In the genomic region with DNA sequence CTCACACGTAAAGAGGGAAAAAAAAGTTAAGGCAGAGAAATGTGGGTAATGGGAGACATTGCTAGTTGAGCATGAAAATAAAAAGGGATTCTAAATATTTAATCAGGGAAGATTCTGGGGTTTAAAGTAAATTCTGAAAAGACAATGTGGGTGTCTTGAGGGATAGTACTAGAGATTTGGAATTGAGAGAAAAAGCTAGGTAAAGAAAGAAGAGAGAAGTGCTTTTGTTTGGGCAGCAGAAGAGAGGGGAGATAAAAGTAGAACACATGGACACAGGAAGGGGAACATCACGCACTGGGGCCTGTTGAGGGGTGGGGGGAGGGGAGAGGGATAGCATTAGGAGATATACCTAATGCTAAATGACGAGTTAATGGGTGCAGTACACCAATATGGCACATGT, we compare ENCODE assay signal across 18 cellular contexts. TPM values are rescaled to one million over a fixed set of nuclear protein-coding genes. Genes with fewer than 3 reads are reported as not detected.
DNase-seq lines count a peak whose midpoint lies in the region; ATAC-seq and TF ChIP-seq lines count a peak whose summit lies in the region.
"Had no signal": no experiment of that assay in that cellular context is flagged by ENCODE, and none has a peak within 500 bp of the region (broad histone marks: within the 10 kb centered on the region; RNA-seq: fewer than 3 reads in every experiment).

No MANE protein-coding gene starts in this region.

- no peaks in the 10 kb centered on the region for H3K36me3 ChIP-seq in naive thymus-derived CD4-positive, alpha-beta T cell (ENCODE audit: control insufficient read depth in 2 of 3, insufficient read depth in 3 of 3, low read length in 3 of 3)
- H3K36me3 ChIP-seq: prostate gland, SJCRH30 had no signal

- CTCF ChIA-PET in activated CD8-positive, alpha-beta T cell treated with anti-CD3 and anti-CD28 coated beads for 36 hours (lab: Charles Lee), result interaction anchor here (1.2 to 3.1 kb wide), 7 partner anchors 9 to 195 kb away, joined by 3 to 12 read pairs (median 6); a partner anchor contains a TSS
- CTCF ChIA-PET in naive thymus-derived CD4-positive, alpha-beta T cell (lab: Charles Lee), result no interaction called here
- CTCF ChIA-PET in activated CD4-positive, alpha-beta memory T cell treated with anti-CD3 and anti-CD28 coated beads, Interleukin-2, amount 10 ng/mL, durations not matched to agents 7 days and 5 days (lab: Charles Lee), result interaction anchor here (1.0 to 2.4 kb wide), 2 partner anchors 8 kb away, joined by 4 to 18 read pairs; no protein-coding TSS in a partner anchor

- POLR2A ChIA-PET in activated CD8-positive, alpha-beta T cell treated with anti-CD3 and anti-CD28 coated beads for 36 hours (lab: Charles Lee), result interaction anchor here (1.5 kb wide), 1 partner anchor 85 kb away, joined by 3 read pairs; a partner anchor contains a TSS
- POLR2A ChIA-PET in naive thymus-derived CD4-positive, alpha-beta T cell (lab: Charles Lee), result interaction anchor here (0.6 to 1.2 kb wide), 5 partner anchors 16 to 920 kb away, joined by 3 to 5 read pairs (median 3); no protein-coding TSS in a partner anchor
- POLR2A ChIA-PET in activated CD4-positive, alpha-beta memory T cell treated with anti-CD3 and anti-CD28 coated beads, Interleukin-2, amount 10 ng/mL, durations not matched to agents 7 days and 5 days (lab: Charles Lee), result interaction anchor here (1.8 to 2.2 kb wide), 2 partner anchors 14 to 88 kb away, joined by 5 to 12 read pairs; a partner anchor contains a TSS

- peaks cover 0 to 11% (median 3%) of the 10 kb centered on the region in 7 donors for H3K9me3 Mint-ChIP-seq in CD14-positive monocyte
- no peaks in the 10 kb centered on the region for H3K9me3 Mint-ChIP-seq in activated CD8-positive, alpha-beta T cell treated with anti-CD3 and anti-CD28 coated beads for 36 hours
- no peaks in the 10 kb centered on the region for H3K9me3 Mint-ChIP-seq in naive thymus-derived CD4-positive, alpha-beta T cell
- H3K9me3 Mint-ChIP-seq in activated CD4-positive, alpha-beta memory T cell treated with anti-CD3 and anti-CD28 coated beads, Interleukin-2, amount 10 ng/mL, durations not matched to agents 7 days and 5 days, result no peaks in the 10 kb centered on the region

- no peak for TF ChIP-seq CTCF in CD14-positive monocyte (IDR thresholded peaks at IDR 0.05)
- no peak for TF ChIP-seq CTCF in HL-60 (IDR thresholded peaks at IDR 0.05; ENCODE audit: insufficient read depth, low read length)
- TF ChIP-seq CTCF in activated CD8-positive, alpha-beta T cell treated with anti-CD3 and anti-CD28 coated beads for 36 hours (IDR thresholded peaks at IDR 0.05), result no peak

- peak overlapping the region; percentile 21 to 55 for H3K4me3 Mint-ChIP-seq in CD14-positive monocyte
- no peak overlapping the region for H3K4me3 Mint-ChIP-seq in activated CD8-positive, alpha-beta T cell treated with anti-CD3 and anti-CD28 coated beads for 36 hours
- peak overlapping the region in 5 of 10 donors; percentile 2 to 63 (median 25) for H3K4me3 Mint-ChIP-seq in naive thymus-derived CD4-positive, alpha-beta T cell
- no peak overlapping the region for H3K4me3 Mint-ChIP-seq in activated CD4-positive, alpha-beta memory T cell treated with anti-CD3 and anti-CD28 coated beads, Interleukin-2, amount 10 ng/mL, durations not matched to agents 7 days and 5 days

- H3K4me1 ChIP-seq in naive thymus-derived CD4-positive, alpha-beta T cell (ENCODE audit: control insufficient read depth in 2 of 2, insufficient read depth in 2 of 2, low read length in 2 of 2), result peaks cover 16 to 20% of the 10 kb centered on the region in 2 donors

- H3K27me3 ChIP-seq in HL-60 (ENCODE audit: insufficient read depth, poor library complexity, severe bottlenecking), result peaks cover 7% of the 10 kb centered on the region
- peaks cover 0 to 4% of the 10 kb centered on the region in 2 donors for H3K27me3 ChIP-seq in naive thymus-derived CD4-positive, alpha-beta T cell (ENCODE audit: control insufficient read depth in 2 of 2, insufficient read depth in 2 of 2, low read length in 2 of 2)
- H3K27me3 ChIP-seq: SJCRH30, testis had no signal

- peaks cover 0 to 4% of the 10 kb centered on the region in 2 donors for H3K36me3 Mint-ChIP-seq in CD14-positive monocyte
- H3K36me3 Mint-ChIP-seq in activated CD8-positive, alpha-beta T cell treated with anti-CD3 and anti-CD28 coated beads for 36 hours (ENCODE audit: low read depth), result peaks cover 2% of the 10 kb centered on the region
- H3K36me3 Mint-ChIP-seq in naive thymus-derived CD4-positive, alpha-beta T cell, result peaks cover 0 to 2% (median 0%) of the 10 kb centered on the region in 5 donors
- peaks cover 3% of the 10 kb centered on the region for H3K36me3 Mint-ChIP-seq in activated CD4-positive, alpha-beta memory T cell treated with anti-CD3 and anti-CD28 coated beads, Interleukin-2, amount 10 ng/mL, durations not matched to agents 7 days and 5 days (ENCODE audit: low read depth)

- H3K27me3 Mint-ChIP-seq in CD14-positive monocyte (ENCODE audit: low read depth in 3 of 3), result peaks cover 18 to 27% (median 20%) of the 10 kb centered on the region in 3 donors
- H3K27me3 Mint-ChIP-seq in activated CD8-positive, alpha-beta T cell treated with anti-CD3 and anti-CD28 coated beads for 36 hours, result peaks cover 8% of the 10 kb centered on the region
- peaks cover 7 to 17% (median 13%) of the 10 kb centered on the region in 5 donors for H3K27me3 Mint-ChIP-seq in naive thymus-derived CD4-positive, alpha-beta T cell
- peaks cover 23% of the 10 kb centered on the region for H3K27me3 Mint-ChIP-seq in activated CD4-positive, alpha-beta memory T cell treated with anti-CD3 and anti-CD28 coated beads, Interleukin-2, amount 10 ng/mL, durations not matched to agents 7 days and 5 days

- no peak overlapping the region; the same call in 1 of the 2 replicates for H3K4me3 ChIP-seq in HL-60 (replicated peaks; ENCODE audit: insufficient read depth, low read length)
- no peak overlapping the region for H3K4me3 ChIP-seq in naive thymus-derived CD4-positive, alpha-beta T cell (ENCODE audit: low read length)
- H3K4me3 ChIP-seq: prostate gland, SJCRH30, testis had no signal

- H3K27ac ChIP-seq in HL-60 (replicated peaks), result peak overlapping the region; percentile 74
- no peak overlapping the region for H3K27ac ChIP-seq in naive thymus-derived CD4-positive, alpha-beta T cell (ENCODE audit: low read depth, low read length)
- H3K27ac ChIP-seq: C4-2B, prostate gland, SJCRH30, testis, VCaP had no signal

- H3K9me3 ChIP-seq in naive thymus-derived CD4-positive, alpha-beta T cell (ENCODE audit: control insufficient read depth in 2 of 3, low read length in 3 of 3), result no peaks in the 10 kb centered on the region
- H3K9me3 ChIP-seq: prostate gland, SJCRH30, testis had no signal

- ATAC-seq in activated CD8-positive, alpha-beta T cell treated with anti-CD3 and anti-CD28 coated beads for 36 hours, result no peak
- no peak for ATAC-seq in naive thymus-derived CD4-positive, alpha-beta T cell

- H3K27ac Mint-ChIP-seq in CD14-positive monocyte, result peak overlapping the region; percentile 68 to 93 (median 86)
- H3K27ac Mint-ChIP-seq in activated CD8-positive, alpha-beta T cell treated with anti-CD3 and anti-CD28 coated beads for 36 hours, result peak overlapping the region; percentile 72
- H3K27ac Mint-ChIP-seq in naive thymus-derived CD4-positive, alpha-beta T cell, result peak overlapping the region; percentile 11 to 87 (median 60)
- H3K27ac Mint-ChIP-seq in activated CD4-positive, alpha-beta memory T cell treated with anti-CD3 and anti-CD28 coated beads, Interleukin-2, amount 10 ng/mL, durations not matched to agents 7 days and 5 days, result no peak overlapping the region

- intact Hi-C loops in CD14-positive monocyte (cut with micrococcal nuclease), result loop anchor here in 1 of 2 donors (2.0 kb wide), 1 partner anchor 14 kb away; no protein-coding TSS in a partner anchor
- intact Hi-C loops in activated CD8-positive, alpha-beta T cell treated with anti-CD3 and anti-CD28 coated beads for 36 hours (cut with micrococcal nuclease), result no loop called here
- intact Hi-C loops in naive thymus-derived CD4-positive, alpha-beta T cell (cut with micrococcal nuclease), result no loop called here

- peaks cover 54% of the 10 kb centered on the region for H3K4me1 Mint-ChIP-seq in CD14-positive monocyte
- H3K4me1 Mint-ChIP-seq in activated CD8-positive, alpha-beta T cell treated with anti-CD3 and anti-CD28 coated beads for 36 hours (ENCODE audit: low read depth), result peaks cover 34% of the 10 kb centered on the region
- peaks cover 21 to 54% (median 44%) of the 10 kb centered on the region in 7 donors for H3K4me1 Mint-ChIP-seq in naive thymus-derived CD4-positive, alpha-beta T cell
- H3K4me1 Mint-ChIP-seq in activated CD4-positive, alpha-beta memory T cell treated with anti-CD3 and anti-CD28 coated beads, Interleukin-2, amount 10 ng/mL, durations not matched to agents 7 days and 5 days, result peaks cover 55% of the 10 kb centered on the region

- no peak for DNase-seq in CD14-positive monocyte (ENCODE audit: low spot score)
- peak in 1 of 2 experiments; percentile 36 for DNase-seq in HL-60 (ENCODE audit: low read depth in 1 of 2, low spot score in 1 of 2)
- DNase-seq in activated CD8-positive, alpha-beta T cell treated with anti-CD3 and anti-CD28 coated beads for 36 hours, result no peak
- no peak for DNase-seq in naive thymus-derived CD4-positive, alpha-beta T cell
- no peak for DNase-seq in NCI-H2227 (lab: John Stamatoyannopoulos, UW; ENCODE audit: unreplicated experiment)
- DNase-seq in activated CD4-positive, alpha-beta memory T cell treated with anti-CD3 and anti-CD28 coated beads, Interleukin-2, amount 10 ng/mL, durations not matched to agents 7 days and 5 days, result no peak
- no peak for DNase-seq in NCI-H1092 (lab: John Stamatoyannopoulos, UW)
- DNase-seq: activated CD8-positive, alpha-beta memory T cell treated with anti-CD3 and anti-CD28 coated beads, Interleukin-2, amount 50 U/mL, for 4 hours; amniotic stem cell; EL; head of caudate nucleus; SJCRH30; testis had no signal

RNA-seq across cellular contexts. Expression of a gene that starts 3.5 kb away (rescaled TPM):
- polyA plus RNA-seq in CD14-positive monocyte, result under 1 TPM in 1 of 2 donors, not detected in 1; 0.36 TPM
- under 1 TPM; 0.43 to 0.54 TPM for total RNA-seq in activated CD8-positive, alpha-beta T cell treated with anti-CD3 and anti-CD28 coated beads for 36 hours
- 10 to 100 TPM in 2 of 5 experiments, 1 to 10 TPM in 2, under 1 TPM in 1; 0.70 to 13.4 (median 4.3) TPM for total RNA-seq in naive thymus-derived CD4-positive, alpha-beta T cell
- under 1 TPM; 0.15 to 0.18 TPM for polyA plus RNA-seq in naive thymus-derived CD4-positive, alpha-beta T cell
- 1 to 10 TPM; 1.5 to 2.2 TPM for total RNA-seq in activated CD4-positive, alpha-beta memory T cell treated with anti-CD3 and anti-CD28 coated beads, Interleukin-2, amount 10 ng/mL, durations not matched to agents 7 days and 5 days
- total RNA-seq: chondrocyte, kidney epithelial cell had no signal

RNA-seq across cellular contexts. Expression of a gene that starts 4.4 kb away (rescaled TPM):
- polyA plus RNA-seq in CD14-positive monocyte, result 10 to 100 TPM; 12.9 to 17.9 TPM
- total RNA-seq in activated CD8-positive, alpha-beta T cell treated with anti-CD3 and anti-CD28 coated beads for 36 hours, result 10 to 100 TPM; 16.2 to 16.9 TPM
- 10 to 100 TPM; 12.8 to 18.5 (median 14.7) TPM for total RNA-seq in naive thymus-derived CD4-positive, alpha-beta T cell
- polyA plus RNA-seq in naive thymus-derived CD4-positive, alpha-beta T cell, result 10 to 100 TPM; 10.1 to 10.3 TPM
- total RNA-seq in activated CD4-positive, alpha-beta memory T cell treated with anti-CD3 and anti-CD28 coated beads, Interleukin-2, amount 10 ng/mL, durations not matched to agents 7 days and 5 days, result 10 to 100 TPM; 14.8 to 17.5 TPM

RNA-seq across cellular contexts. Expression of a gene that starts 14.8 kb away (rescaled TPM):
- polyA plus RNA-seq in CD14-positive monocyte, result 10 to 100 TPM; 28.6 to 31.8 TPM
- 10 to 100 TPM; 53.7 to 54.8 TPM for total RNA-seq in activated CD8-positive, alpha-beta T cell treated with anti-CD3 and anti-CD28 coated beads for 36 hours
- 10 to 100 TPM; 51.4 to 82.2 (median 59.1) TPM for total RNA-seq in naive thymus-derived CD4-positive, alpha-beta T cell
- polyA plus RNA-seq in naive thymus-derived CD4-positive, alpha-beta T cell, result 10 to 100 TPM; 26.9 to 44.5 TPM
- 10 to 100 TPM; 77.6 to 86.6 TPM for total RNA-seq in activated CD4-positive, alpha-beta memory T cell treated with anti-CD3 and anti-CD28 coated beads, Interleukin-2, amount 10 ng/mL, durations not matched to agents 7 days and 5 days

RNA-seq across cellular contexts. Expression of a gene that starts 55.7 kb away (rescaled TPM):
- 10 to 100 TPM in 1 of 2 donors, 1 to 10 TPM in 1; 8.5 to 10.8 TPM for polyA plus RNA-seq in CD14-positive monocyte
- total RNA-seq in activated CD8-positive, alpha-beta T cell treated with anti-CD3 and anti-CD28 coated beads for 36 hours, result not detected
- 1 to 10 TPM in 1 of 5 experiments, under 1 TPM in 2, not detected in 2; 0.21 to 3.7 (median 0.97) TPM for total RNA-seq in naive thymus-derived CD4-positive, alpha-beta T cell
- not detected for polyA plus RNA-seq in naive thymus-derived CD4-positive, alpha-beta T cell
- under 1 TPM; 0.55 to 0.93 TPM for total RNA-seq in activated CD4-positive, alpha-beta memory T cell treated with anti-CD3 and anti-CD28 coated beads, Interleukin-2, amount 10 ng/mL, durations not matched to agents 7 days and 5 days

RNA-seq across cellular contexts. Expression of a gene that starts 58.9 kb away (rescaled TPM):
- 10 to 100 TPM in 1 of 2 donors, 1 to 10 TPM in 1; 9.2 to 11.3 TPM for polyA plus RNA-seq in CD14-positive monocyte
- 10 to 100 TPM in 1 of 2 experiments, 1 to 10 TPM in 1; 9.1 to 10.3 TPM for total RNA-seq in activated CD8-positive, alpha-beta T cell treated with anti-CD3 and anti-CD28 coated beads for 36 hours
- 10 to 100 TPM; 10.2 to 15.6 (median 12.4) TPM for total RNA-seq in naive thymus-derived CD4-positive, alpha-beta T cell
- polyA plus RNA-seq in naive thymus-derived CD4-positive, alpha-beta T cell, result 10 to 100 TPM; 12.4 to 13.8 TPM
- 10 to 100 TPM; 13.9 to 14.1 TPM for total RNA-seq in activated CD4-positive, alpha-beta memory T cell treated with anti-CD3 and anti-CD28 coated beads, Interleukin-2, amount 10 ng/mL, durations not matched to agents 7 days and 5 days

Comparison
In these comparisons a context has a peak if more than half of its experiments do, and no peak if none do; other contexts are left out.
1. H3K4me3 Mint-ChIP-seq: peak in CD14-positive monocyte (2 of 2); none in activated CD8-positive, alpha-beta T cell treated with anti-CD3 and anti-CD28 coated beads for 36 hours (single experiment) and activated CD4-positive, alpha-beta memory T cell treated with anti-CD3 and anti-CD28 coated beads, Interleukin-2, amount 10 ng/mL, durations not matched to agents 7 days and 5 days (single experiment).